ENCODE assay signal across 1 cellular context in the genomic region with DNA sequence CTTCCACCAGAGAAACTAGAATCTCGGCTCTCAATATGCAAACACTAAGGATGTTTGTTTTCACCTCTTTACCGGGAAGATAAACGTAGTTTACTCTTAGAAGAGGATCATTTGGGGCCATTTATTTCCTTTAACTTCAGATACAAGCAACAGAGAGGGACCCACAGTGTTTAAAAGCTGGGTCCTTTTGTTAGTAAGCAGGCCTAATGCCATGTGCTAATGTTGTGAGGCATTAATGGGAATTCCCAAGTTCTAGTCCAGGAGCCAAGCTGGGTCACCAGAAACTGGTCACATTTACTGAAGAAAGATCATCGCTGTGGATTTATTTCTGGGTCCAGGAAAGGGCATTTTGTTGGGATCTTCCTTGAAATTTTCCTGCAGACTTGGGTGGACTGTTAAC.
TF ChIP-seq lines count a peak whose summit lies in the region.

No MANE protein-coding gene starts in this region.

TF ChIP-seq in H1, 55 proteins besides CTCF, POLR2A, EP300 and RAD21:
- TF ChIP-seq, protein P1, sequence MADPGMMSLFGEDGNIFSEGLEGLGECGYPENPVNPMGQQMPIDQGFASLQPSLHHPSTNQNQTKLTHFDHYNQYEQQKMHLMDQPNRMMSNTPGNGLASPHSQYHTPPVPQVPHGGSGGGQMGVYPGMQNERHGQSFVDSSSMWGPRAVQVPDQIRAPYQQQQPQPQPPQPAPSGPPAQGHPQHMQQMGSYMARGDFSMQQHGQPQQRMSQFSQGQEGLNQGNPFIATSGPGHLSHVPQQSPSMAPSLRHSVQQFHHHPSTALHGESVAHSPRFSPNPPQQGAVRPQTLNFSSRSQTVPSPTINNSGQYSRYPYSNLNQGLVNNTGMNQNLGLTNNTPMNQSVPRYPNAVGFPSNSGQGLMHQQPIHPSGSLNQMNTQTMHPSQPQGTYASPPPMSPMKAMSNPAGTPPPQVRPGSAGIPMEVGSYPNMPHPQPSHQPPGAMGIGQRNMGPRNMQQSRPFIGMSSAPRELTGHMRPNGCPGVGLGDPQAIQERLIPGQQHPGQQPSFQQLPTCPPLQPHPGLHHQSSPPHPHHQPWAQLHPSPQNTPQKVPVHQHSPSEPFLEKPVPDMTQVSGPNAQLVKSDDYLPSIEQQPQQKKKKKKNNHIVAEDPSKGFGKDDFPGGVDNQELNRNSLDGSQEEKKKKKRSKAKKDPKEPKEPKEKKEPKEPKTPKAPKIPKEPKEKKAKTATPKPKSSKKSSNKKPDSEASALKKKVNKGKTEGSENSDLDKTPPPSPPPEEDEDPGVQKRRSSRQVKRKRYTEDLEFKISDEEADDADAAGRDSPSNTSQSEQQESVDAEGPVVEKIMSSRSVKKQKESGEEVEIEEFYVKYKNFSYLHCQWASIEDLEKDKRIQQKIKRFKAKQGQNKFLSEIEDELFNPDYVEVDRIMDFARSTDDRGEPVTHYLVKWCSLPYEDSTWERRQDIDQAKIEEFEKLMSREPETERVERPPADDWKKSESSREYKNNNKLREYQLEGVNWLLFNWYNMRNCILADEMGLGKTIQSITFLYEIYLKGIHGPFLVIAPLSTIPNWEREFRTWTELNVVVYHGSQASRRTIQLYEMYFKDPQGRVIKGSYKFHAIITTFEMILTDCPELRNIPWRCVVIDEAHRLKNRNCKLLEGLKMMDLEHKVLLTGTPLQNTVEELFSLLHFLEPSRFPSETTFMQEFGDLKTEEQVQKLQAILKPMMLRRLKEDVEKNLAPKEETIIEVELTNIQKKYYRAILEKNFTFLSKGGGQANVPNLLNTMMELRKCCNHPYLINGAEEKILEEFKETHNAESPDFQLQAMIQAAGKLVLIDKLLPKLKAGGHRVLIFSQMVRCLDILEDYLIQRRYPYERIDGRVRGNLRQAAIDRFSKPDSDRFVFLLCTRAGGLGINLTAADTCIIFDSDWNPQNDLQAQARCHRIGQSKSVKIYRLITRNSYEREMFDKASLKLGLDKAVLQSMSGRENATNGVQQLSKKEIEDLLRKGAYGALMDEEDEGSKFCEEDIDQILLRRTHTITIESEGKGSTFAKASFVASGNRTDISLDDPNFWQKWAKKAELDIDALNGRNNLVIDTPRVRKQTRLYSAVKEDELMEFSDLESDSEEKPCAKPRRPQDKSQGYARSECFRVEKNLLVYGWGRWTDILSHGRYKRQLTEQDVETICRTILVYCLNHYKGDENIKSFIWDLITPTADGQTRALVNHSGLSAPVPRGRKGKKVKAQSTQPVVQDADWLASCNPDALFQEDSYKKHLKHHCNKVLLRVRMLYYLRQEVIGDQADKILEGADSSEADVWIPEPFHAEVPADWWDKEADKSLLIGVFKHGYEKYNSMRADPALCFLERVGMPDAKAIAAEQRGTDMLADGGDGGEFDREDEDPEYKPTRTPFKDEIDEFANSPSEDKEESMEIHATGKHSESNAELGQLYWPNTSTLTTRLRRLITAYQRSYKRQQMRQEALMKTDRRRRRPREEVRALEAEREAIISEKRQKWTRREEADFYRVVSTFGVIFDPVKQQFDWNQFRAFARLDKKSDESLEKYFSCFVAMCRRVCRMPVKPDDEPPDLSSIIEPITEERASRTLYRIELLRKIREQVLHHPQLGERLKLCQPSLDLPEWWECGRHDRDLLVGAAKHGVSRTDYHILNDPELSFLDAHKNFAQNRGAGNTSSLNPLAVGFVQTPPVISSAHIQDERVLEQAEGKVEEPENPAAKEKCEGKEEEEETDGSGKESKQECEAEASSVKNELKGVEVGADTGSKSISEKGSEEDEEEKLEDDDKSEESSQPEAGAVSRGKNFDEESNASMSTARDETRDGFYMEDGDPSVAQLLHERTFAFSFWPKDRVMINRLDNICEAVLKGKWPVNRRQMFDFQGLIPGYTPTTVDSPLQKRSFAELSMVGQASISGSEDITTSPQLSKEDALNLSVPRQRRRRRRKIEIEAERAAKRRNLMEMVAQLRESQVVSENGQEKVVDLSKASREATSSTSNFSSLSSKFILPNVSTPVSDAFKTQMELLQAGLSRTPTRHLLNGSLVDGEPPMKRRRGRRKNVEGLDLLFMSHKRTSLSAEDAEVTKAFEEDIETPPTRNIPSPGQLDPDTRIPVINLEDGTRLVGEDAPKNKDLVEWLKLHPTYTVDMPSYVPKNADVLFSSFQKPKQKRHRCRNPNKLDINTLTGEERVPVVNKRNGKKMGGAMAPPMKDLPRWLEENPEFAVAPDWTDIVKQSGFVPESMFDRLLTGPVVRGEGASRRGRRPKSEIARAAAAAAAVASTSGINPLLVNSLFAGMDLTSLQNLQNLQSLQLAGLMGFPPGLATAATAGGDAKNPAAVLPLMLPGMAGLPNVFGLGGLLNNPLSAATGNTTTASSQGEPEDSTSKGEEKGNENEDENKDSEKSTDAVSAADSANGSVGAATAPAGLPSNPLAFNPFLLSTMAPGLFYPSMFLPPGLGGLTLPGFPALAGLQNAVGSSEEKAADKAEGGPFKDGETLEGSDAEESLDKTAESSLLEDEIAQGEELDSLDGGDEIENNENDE (IDR thresholded peaks at IDR 0.05; ENCODE audit: insufficient replicate concordance, low read length): no peak
- TF ChIP-seq, protein P2, sequence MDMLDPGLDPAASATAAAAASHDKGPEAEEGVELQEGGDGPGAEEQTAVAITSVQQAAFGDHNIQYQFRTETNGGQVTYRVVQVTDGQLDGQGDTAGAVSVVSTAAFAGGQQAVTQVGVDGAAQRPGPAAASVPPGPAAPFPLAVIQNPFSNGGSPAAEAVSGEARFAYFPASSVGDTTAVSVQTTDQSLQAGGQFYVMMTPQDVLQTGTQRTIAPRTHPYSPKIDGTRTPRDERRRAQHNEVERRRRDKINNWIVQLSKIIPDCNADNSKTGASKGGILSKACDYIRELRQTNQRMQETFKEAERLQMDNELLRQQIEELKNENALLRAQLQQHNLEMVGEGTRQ (IDR thresholded peaks at IDR 0.05; ENCODE audit: low read length): no peak
- TF ChIP-seq EZH2 (IDR thresholded peaks at IDR 0.05; ENCODE audit: low read depth, low read length, severe bottlenecking) (no peak), HDAC6 (IDR thresholded peaks at IDR 0.05; ENCODE audit: low read depth, low read length) (no peak), SIN3A (conservative IDR thresholded peaks at IDR 0.05 in 1 of 2, IDR thresholded peaks at IDR 0.05 in 1 of 2; ENCODE audit: low read depth in 1 of 2, low read length in 2 of 2) (no peak), ZNF274 (IDR thresholded peaks at IDR 0.05; ENCODE audit: borderline replicate concordance, extremely low read depth, low read length) (no peak), TAF7 (optimal IDR thresholded peaks at IDR 0.05; ENCODE audit: borderline replicate concordance, low read depth, low read length) (no peak), NRF1 (IDR thresholded peaks at IDR 0.05; ENCODE audit: low read depth, low read length) (no peak), CBX8 (IDR thresholded peaks at IDR 0.05; ENCODE audit: borderline replicate concordance, low read depth, low read length) (no peak), RBBP5 (IDR thresholded peaks at IDR 0.05; ENCODE audit: borderline replicate concordance, low read depth, low read length) (no peak), JUND (IDR thresholded peaks at IDR 0.05; ENCODE audit: low read length) (no peak), EGR1 (IDR thresholded peaks at IDR 0.05; ENCODE audit: borderline replicate concordance, low read depth, low read length) (no peak), RNF2 (IDR thresholded peaks at IDR 0.05; ENCODE audit: borderline replicate concordance, low read depth, low read length, missing control alignments, poor library complexity, severe bottlenecking) (no peak)
